ENCODE assay signal across 25 cellular contexts in the genomic region with DNA sequence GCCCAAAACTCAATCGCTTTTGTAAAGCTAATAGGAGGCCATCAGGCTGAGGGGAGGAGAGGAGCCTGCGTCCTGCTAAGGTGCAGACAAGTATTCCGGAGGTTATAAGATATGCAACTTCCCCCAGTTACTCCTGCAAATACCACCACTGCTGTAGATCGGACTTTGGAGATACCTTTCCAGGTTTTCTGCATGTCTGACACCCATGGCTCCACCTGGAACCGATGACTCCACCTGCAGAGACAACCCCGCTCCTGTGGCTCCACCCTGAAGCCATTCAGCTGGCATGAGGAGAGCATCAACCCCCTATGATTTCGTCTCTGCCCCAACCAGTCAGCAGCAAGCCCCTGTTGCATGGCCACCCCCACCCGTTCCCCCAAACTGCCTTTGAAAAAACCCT. TPM values are rescaled to one million over a fixed set of nuclear protein-coding genes. Genes with fewer than 3 reads are reported as not detected.
"Had no signal": no experiment of that assay in that cellular context is flagged by ENCODE, and none has a peak within 500 bp of the region (broad histone marks: within the 10 kb centered on the region; RNA-seq: fewer than 3 reads in every experiment).

No MANE protein-coding gene starts in this region.

- H3K9me3 Mint-ChIP-seq: activated CD4-positive, alpha-beta memory T cell treated with anti-CD3 and anti-CD28 coated beads, Interleukin-2, amount 10 ng/mL, durations not matched to agents 7 days and 5 days; activated naive CD4-positive, alpha-beta T cell treated with anti-CD3 and anti-CD28 coated beads, Interleukin-2, amount 10 ng/mL, durations not matched to agents 7 days and 5 days; activated naive CD8-positive, alpha-beta T cell treated with anti-CD3 and anti-CD28 coated beads, Interleukin-2, amount 50 U/mL, for 24 hours; activated T-helper 17 cell treated with anti-CD3 and anti-CD28 coated beads, Interleukin-2, amount 50 U/mL, for 72 hours; naive thymus-derived CD4-positive, alpha-beta T cell; T-helper 2 cell treated with Interferon-gamma antibody and Interleukin-4, amounts not matched to agents 5 μg/mL and 100 μg/mL, for 36 hours had no signal

- H3K27me3 ChIP-seq: brain microvascular endothelial cell, pancreas, stomach, upper lobe of left lung had no signal

- FAIRE-seq: colon, frontal cortex, pancreas, small intestine, TTC549 had no signal

- DNase-seq: activated CD4-positive, alpha-beta memory T cell treated with anti-CD3 and anti-CD28 coated beads, Interleukin-2, amount 10 ng/mL, durations not matched to agents 7 days and 5 days; activated CD4-positive, alpha-beta T cell treated with anti-CD3 and anti-CD28 coated beads for 4 hours; activated CD8-positive, alpha-beta memory T cell treated with anti-CD3 and anti-CD28 coated beads, Interleukin-2, amount 10 ng/mL, durations not matched to agents 7 days and 5 days; activated naive CD4-positive, alpha-beta T cell treated with anti-CD3 and anti-CD28 coated beads, Interleukin-2, amount 10 ng/mL, durations not matched to agents 7 days and 5 days; activated naive CD8-positive, alpha-beta T cell treated with anti-CD3 and anti-CD28 coated beads, Interleukin-2, amount 50 U/mL, for 24 hours; anterior cingulate cortex; brain microvascular endothelial cell; central memory CD4-positive, alpha-beta T cell; erythroblast; heart left ventricle; immature natural killer cell; kidney glomerular epithelial cell; left ventricle myocardium inferior; naive thymus-derived CD4-positive, alpha-beta T cell; stimulated activated CD4-positive, alpha-beta T cell treated with anti-CD3 and anti-CD28 coated beads, Interleukin-4, amount 100 ng/mL, for 1 hour had no signal

- H3K4me3 ChIP-seq: heart left ventricle, left ventricle myocardium inferior had no signal

- H3K36me3 Mint-ChIP-seq: activated CD8-positive, alpha-beta memory T cell treated with anti-CD3 and anti-CD28 coated beads, Interleukin-2, amount 10 ng/mL, durations not matched to agents 7 days and 5 days; activated naive CD4-positive, alpha-beta T cell treated with anti-CD3 and anti-CD28 coated beads, Interleukin-2, amount 10 ng/mL, durations not matched to agents 7 days and 5 days; immature natural killer cell; naive thymus-derived CD4-positive, alpha-beta T cell had no signal

- H3K4me3 Mint-ChIP-seq: activated CD4-positive, alpha-beta memory T cell treated with anti-CD3 and anti-CD28 coated beads, Interleukin-2, amount 10 ng/mL, durations not matched to agents 7 days and 5 days; activated CD8-positive, alpha-beta memory T cell treated with anti-CD3 and anti-CD28 coated beads, Interleukin-2, amount 10 ng/mL, durations not matched to agents 7 days and 5 days; activated naive CD4-positive, alpha-beta T cell treated with anti-CD3 and anti-CD28 coated beads, Interleukin-2, amount 10 ng/mL, durations not matched to agents 7 days and 5 days; activated naive CD8-positive, alpha-beta T cell treated with anti-CD3 and anti-CD28 coated beads, Interleukin-2, amount 50 U/mL, for 24 hours; activated T-helper 17 cell treated with anti-CD3 and anti-CD28 coated beads, Interleukin-2, amount 50 U/mL, for 72 hours; immature natural killer cell; naive thymus-derived CD4-positive, alpha-beta T cell; T-helper 2 cell treated with Interferon-gamma antibody and Interleukin-4, amounts not matched to agents 5 μg/mL and 100 μg/mL, for 36 hours had no signal

- H3K9me3 ChIP-seq: heart left ventricle, left ventricle myocardium inferior, neutrophil, pancreas, stomach, upper lobe of left lung had no signal

- H3K27me3 Mint-ChIP-seq: activated CD4-positive, alpha-beta memory T cell treated with anti-CD3 and anti-CD28 coated beads, Interleukin-2, amount 10 ng/mL, durations not matched to agents 7 days and 5 days; activated naive CD4-positive, alpha-beta T cell treated with anti-CD3 and anti-CD28 coated beads, Interleukin-2, amount 10 ng/mL, durations not matched to agents 7 days and 5 days had no signal

- ATAC-seq: activated CD8-positive, alpha-beta memory T cell treated with anti-CD3 and anti-CD28 coated beads, Interleukin-2, amount 10 ng/mL, durations not matched to agents 7 days and 5 days; activated naive CD8-positive, alpha-beta T cell treated with anti-CD3 and anti-CD28 coated beads, Interleukin-2, amount 50 U/mL, for 24 hours; activated T-helper 17 cell treated with anti-CD3 and anti-CD28 coated beads, Interleukin-2, amount 50 U/mL, for 72 hours; heart left ventricle; naive thymus-derived CD4-positive, alpha-beta T cell had no signal

- H3K27ac Mint-ChIP-seq: activated CD4-positive, alpha-beta memory T cell treated with anti-CD3 and anti-CD28 coated beads, Interleukin-2, amount 10 ng/mL, durations not matched to agents 7 days and 5 days; activated CD8-positive, alpha-beta memory T cell treated with anti-CD3 and anti-CD28 coated beads, Interleukin-2, amount 10 ng/mL, durations not matched to agents 7 days and 5 days; activated naive CD4-positive, alpha-beta T cell treated with anti-CD3 and anti-CD28 coated beads, Interleukin-2, amount 10 ng/mL, durations not matched to agents 7 days and 5 days; activated naive CD8-positive, alpha-beta T cell treated with anti-CD3 and anti-CD28 coated beads, Interleukin-2, amount 50 U/mL, for 24 hours; activated T-helper 17 cell treated with anti-CD3 and anti-CD28 coated beads, Interleukin-2, amount 50 U/mL, for 72 hours; immature natural killer cell; naive thymus-derived CD4-positive, alpha-beta T cell; T-helper 2 cell treated with Interferon-gamma antibody and Interleukin-4, amounts not matched to agents 5 μg/mL and 100 μg/mL, for 36 hours had no signal

- H3K4me1 ChIP-seq: heart left ventricle, left ventricle myocardium inferior, pancreas, upper lobe of left lung had no signal

- H3K36me3 ChIP-seq: brain microvascular endothelial cell, heart left ventricle, left ventricle myocardium inferior, neutrophil, pancreas, stomach, upper lobe of left lung had no signal

- H3K4me1 Mint-ChIP-seq: activated CD4-positive, alpha-beta memory T cell treated with anti-CD3 and anti-CD28 coated beads, Interleukin-2, amount 10 ng/mL, durations not matched to agents 7 days and 5 days; activated CD8-positive, alpha-beta memory T cell treated with anti-CD3 and anti-CD28 coated beads, Interleukin-2, amount 10 ng/mL, durations not matched to agents 7 days and 5 days; activated naive CD4-positive, alpha-beta T cell treated with anti-CD3 and anti-CD28 coated beads, Interleukin-2, amount 10 ng/mL, durations not matched to agents 7 days and 5 days; activated naive CD8-positive, alpha-beta T cell treated with anti-CD3 and anti-CD28 coated beads, Interleukin-2, amount 50 U/mL, for 24 hours; immature natural killer cell had no signal

- H3K27ac ChIP-seq: brain microvascular endothelial cell, heart left ventricle, left ventricle myocardium inferior, neutrophil, pancreas, stomach, upper lobe of left lung had no signal

RNA-seq across cellular contexts. Expression of a gene that starts 59.7 kb away (rescaled TPM):
- total RNA-seq: activated CD4-positive, alpha-beta memory T cell treated with anti-CD3 and anti-CD28 coated beads, Interleukin-2, amount 10 ng/mL, durations not matched to agents 7 days and 5 days; activated T-helper 17 cell treated with anti-CD3 and anti-CD28 coated beads, Interleukin-2, amount 50 U/mL, for 72 hours; naive thymus-derived CD4-positive, alpha-beta T cell had no signal
- polyA plus RNA-seq: immature natural killer cell; naive thymus-derived CD4-positive, alpha-beta T cell had no signal
